16 cellular contexts compared by ENCODE assay signal in the genomic region with DNA sequence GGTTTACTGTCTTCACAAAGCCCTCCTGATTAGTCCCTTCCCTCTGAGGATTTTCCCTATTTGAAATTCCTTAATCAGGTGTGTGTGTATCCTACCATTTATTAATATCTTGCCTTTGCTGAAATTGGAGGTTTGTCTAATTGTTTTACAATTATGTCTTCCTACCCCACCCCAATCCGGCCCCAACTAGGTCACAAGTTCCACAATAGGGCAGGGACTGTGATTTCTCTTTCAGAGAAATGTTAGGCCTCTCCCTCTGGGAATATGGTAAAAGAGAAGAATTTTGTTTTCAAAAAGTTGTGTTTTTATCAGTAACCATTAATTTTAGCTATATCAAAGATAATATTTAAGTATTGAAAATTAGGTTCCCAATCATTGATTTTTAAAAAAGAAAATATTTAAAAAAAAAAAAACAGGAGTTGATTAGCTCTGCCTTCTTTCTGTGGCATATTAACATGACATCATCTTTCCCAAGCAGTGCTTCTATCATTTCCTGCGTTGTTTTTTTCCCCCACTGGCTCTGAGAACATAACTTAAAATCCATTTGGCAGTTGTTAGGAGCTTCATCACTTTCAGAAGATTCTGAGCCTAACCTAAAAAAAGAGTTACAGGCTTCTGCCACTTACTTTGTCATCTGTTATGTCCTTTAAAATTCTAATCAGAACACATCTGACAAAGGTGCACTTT. TPM values are rescaled to one million over a fixed set of nuclear protein-coding genes. Genes with fewer than 3 reads are reported as not detected.
DNase-seq lines count a peak whose midpoint lies in the region; ATAC-seq, FAIRE-seq and TF ChIP-seq lines count a peak whose summit lies in the region.
"Had no signal": no experiment of that assay in that cellular context is flagged by ENCODE, and none has a peak within 500 bp of the region (broad histone marks: within the 10 kb centered on the region; RNA-seq: fewer than 3 reads in every experiment).

No MANE protein-coding gene starts in this region.

- no peak for FAIRE-seq in pancreas (lab: Jason Lieb, UNC)

- peaks cover 6 to 17% (median 13%) of the 10 kb centered on the region in 3 donors for H3K4me1 ChIP-seq in pancreas

- intact Hi-C loops in pancreas (cut with DNase I), result no loop called here

- H3K27me3 ChIP-seq in pancreas, result no peaks in the 10 kb centered on the region
- no peaks in the 10 kb centered on the region for H3K27me3 ChIP-seq in WERI-Rb-1 (ENCODE audit: insufficient read depth, low read depth, severe bottlenecking)

- TF ChIP-seq CTCF in pancreas (IDR thresholded peaks at IDR 0.05) (no peak), WERI-Rb-1 (IDR thresholded peaks at IDR 0.05; ENCODE audit: low read depth, low read length) (no peak)

- H3K36me3 ChIP-seq in pancreas, result no peaks in the 10 kb centered on the region
- peaks cover 18% of the 10 kb centered on the region for H3K36me3 ChIP-seq in WERI-Rb-1

- peak; percentile 79 to 86 (median 84) for ATAC-seq in pancreas
- no peak for ATAC-seq in HG03460 (IDR thresholded peaks at IDR 0.05; ENCODE audit: unreplicated experiment)
- ATAC-seq: activated T-cell treated with anti-CD3 and anti-CD28 coated beads, Interleukin-2, amount 50 U/mL, for 4 hours; PC-3 had no signal

- 29 to 30% methylated on average over 2 of the region's 2 CpGs for WGBS in pancreas, 2 donors

- DNase-seq in GM03348 (ENCODE audit: low spot score), result peak; percentile 37
- DNase-seq in amniotic epithelial cell (ENCODE audit: low read depth), result peak; percentile 20
- DNase-seq in glomerular visceral epithelial cell (ENCODE audit: extremely low spot score), result peak; percentile 8
- no peak for DNase-seq in pancreas
- DNase-seq in activated gamma-delta T cell (lab: John Stamatoyannopoulos, UW), result no peak
- DNase-seq in WERI-Rb-1, result no peak
- DNase-seq in globus pallidus (ENCODE audit: low spot score), result no peak
- DNase-seq: activated CD4-positive, alpha-beta T cell treated with anti-CD3 and anti-CD28 coated beads, Interleukin-2, amount 10 ng/mL, durations not matched to agents 24 days and 14 days; activated T-cell treated with anti-CD3 and anti-CD28 coated beads, Interleukin-2, amount 50 U/mL, for 4 hours; amygdala; islet precursor cell; NCI-H524; PC-3; stimulated activated CD4-positive, alpha-beta T cell treated with anti-CD3 and anti-CD28 coated beads, Interleukin-4, amount 100 ng/mL, for 24 hours had no signal

- peak overlapping the region in 1 of 4 donors; percentile 41 for H3K27ac ChIP-seq in pancreas
- H3K27ac ChIP-seq in WERI-Rb-1, result no peak overlapping the region
- H3K27ac ChIP-seq: C4-2B had no signal

- H3K4me3 ChIP-seq in pancreas (no peak overlapping the region), WERI-Rb-1 (ENCODE audit: low read depth, low read length) (no peak overlapping the region)

- H3K9me3 ChIP-seq in pancreas (no peaks in the 10 kb centered on the region), WERI-Rb-1 (ENCODE audit: severe bottlenecking) (peaks cover 2% of the 10 kb centered on the region)

RNA-seq across cellular contexts. Expression of gene BLOC1S5, which starts 36.1 kb away (rescaled TPM):
- 1 to 10 TPM; 3.2 to 9.0 (median 5.3) TPM for total RNA-seq in pancreas
- 1 to 10 TPM; 2.6 to 4.8 TPM for polyA plus RNA-seq in pancreas

Comparison
In these comparisons a context has a peak if more than half of its experiments do, and no peak if none do; other contexts are left out.
1. DNase-seq: peak in GM03348 (single experiment), amniotic epithelial cell (single experiment) and glomerular visceral epithelial cell (single experiment); none in pancreas (0 of 6), activated gamma-delta T cell (single experiment), WERI-Rb-1 (single experiment) and globus pallidus (single experiment).